ENCODE assay signal across 1 cellular context in the genomic region with DNA sequence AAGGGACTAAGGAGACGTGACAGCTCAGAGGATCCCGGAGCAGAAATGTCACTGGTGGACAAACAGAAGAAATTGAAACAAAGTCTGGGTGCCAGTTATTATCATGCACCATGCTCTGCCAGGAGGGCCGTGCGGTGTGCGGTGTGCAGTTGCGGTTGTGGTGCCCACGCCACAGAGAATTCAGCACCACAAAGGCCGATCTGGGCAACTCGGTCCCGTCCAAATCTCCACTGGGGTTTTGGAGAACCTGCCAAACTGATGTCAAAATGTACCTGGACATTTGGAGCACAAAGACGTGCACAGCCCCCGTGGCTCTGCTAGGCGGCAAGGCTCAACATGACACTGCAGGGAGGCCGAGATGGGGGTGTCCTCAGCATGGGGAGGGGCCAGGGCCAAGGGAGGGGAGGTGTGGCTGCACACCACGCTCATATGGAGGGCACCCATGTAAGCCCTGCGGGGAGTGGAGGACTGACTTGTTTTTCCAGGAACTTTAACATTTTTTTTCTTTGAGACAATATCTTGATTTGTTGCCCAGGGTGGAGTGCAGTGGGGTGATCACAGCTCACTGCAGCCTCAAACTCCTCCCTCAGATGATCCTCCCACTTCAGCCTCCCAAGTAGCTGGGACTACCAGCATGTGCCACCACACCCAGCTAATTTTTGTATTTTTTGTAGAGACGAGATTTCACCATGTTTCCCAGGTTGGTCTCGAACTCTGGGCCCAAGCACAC.
TF ChIP-seq lines count a peak whose summit lies in the region.

No MANE protein-coding gene starts in this region.

TF ChIP-seq in K562, 482 proteins besides CTCF, POLR2A, EP300 and RAD21 (continued from another document and continues in another):
- TF ChIP-seq, protein P1, sequence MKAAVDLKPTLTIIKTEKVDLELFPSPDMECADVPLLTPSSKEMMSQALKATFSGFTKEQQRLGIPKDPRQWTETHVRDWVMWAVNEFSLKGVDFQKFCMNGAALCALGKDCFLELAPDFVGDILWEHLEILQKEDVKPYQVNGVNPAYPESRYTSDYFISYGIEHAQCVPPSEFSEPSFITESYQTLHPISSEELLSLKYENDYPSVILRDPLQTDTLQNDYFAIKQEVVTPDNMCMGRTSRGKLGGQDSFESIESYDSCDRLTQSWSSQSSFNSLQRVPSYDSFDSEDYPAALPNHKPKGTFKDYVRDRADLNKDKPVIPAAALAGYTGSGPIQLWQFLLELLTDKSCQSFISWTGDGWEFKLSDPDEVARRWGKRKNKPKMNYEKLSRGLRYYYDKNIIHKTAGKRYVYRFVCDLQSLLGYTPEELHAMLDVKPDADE (conservative IDR thresholded peaks at IDR 0.05; ENCODE audit: control insufficient read depth, low read depth, low read length): peak; percentile 46; the same call in 1 of the 2 replicates
- TF ChIP-seq, protein P2, sequence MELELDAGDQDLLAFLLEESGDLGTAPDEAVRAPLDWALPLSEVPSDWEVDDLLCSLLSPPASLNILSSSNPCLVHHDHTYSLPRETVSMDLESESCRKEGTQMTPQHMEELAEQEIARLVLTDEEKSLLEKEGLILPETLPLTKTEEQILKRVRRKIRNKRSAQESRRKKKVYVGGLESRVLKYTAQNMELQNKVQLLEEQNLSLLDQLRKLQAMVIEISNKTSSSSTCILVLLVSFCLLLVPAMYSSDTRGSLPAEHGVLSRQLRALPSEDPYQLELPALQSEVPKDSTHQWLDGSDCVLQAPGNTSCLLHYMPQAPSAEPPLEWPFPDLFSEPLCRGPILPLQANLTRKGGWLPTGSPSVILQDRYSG (tag; conservative IDR thresholded peaks at IDR 0.05; ENCODE audit: low read depth): peak; percentile 79
- TF ChIP-seq ZNF384 (IDR thresholded peaks at IDR 0.05; ENCODE audit: low read depth, low read length) (peak; percentile 94), ZSCAN32 (CRISPR knock-in tag; IDR thresholded peaks at IDR 0.05) (0 out of 2 replicates have a peak, but pooled peaks have one; percentile 21), ZNF41 (CRISPR knock-in tag; conservative IDR thresholded peaks at IDR 0.05) (peak; percentile 70; the same call in 1 of the 2 replicates), NFXL1 (CRISPR knock-in tag; IDR thresholded peaks at IDR 0.05) (peak; percentile 72; the same call in 1 of the 2 replicates), POLR2G (IDR thresholded peaks at IDR 0.05; ENCODE audit: low read depth, low read length) (0 out of 2 replicates have a peak, but pooled peaks have one; percentile 28), ZNF586 (CRISPR knock-in tag; conservative IDR thresholded peaks at IDR 0.05) (no peak), JUND (IDR thresholded peaks at IDR 0.05; ENCODE audit: borderline replicate concordance, low read depth, low read length) (peak; percentile 79), JUND (tag; IDR thresholded peaks at IDR 0.05; ENCODE audit: borderline replicate concordance, low read depth, low read length) (peak; percentile 78; the same call in 2 of the 3 replicates), RAD51 (IDR thresholded peaks at IDR 0.05; ENCODE audit: borderline replicate concordance, low read depth) (no peak), HMG20A (CRISPR knock-in tag; conservative IDR thresholded peaks at IDR 0.05) (no peak), NFE2 (IDR thresholded peaks at IDR 0.05; ENCODE audit: low read depth) (peak; percentile 67), BCOR (IDR thresholded peaks at IDR 0.05) (peak; percentile 88), ZNF764 (CRISPR knock-in tag; IDR thresholded peaks at IDR 0.05; ENCODE audit: low read depth) (peak; percentile 60; the same call in 1 of the 2 replicates), CBX3 (IDR thresholded peaks at IDR 0.05; ENCODE audit: borderline replicate concordance in 1 of 2, low read length in 2 of 2) (peak in 1 of 2 experiments; percentile 77; a peak in 1 of 3 replicates), HCFC1 (IDR thresholded peaks at IDR 0.05; ENCODE audit: low read depth, low read length) (peak; percentile 45), GABPB2 (CRISPR knock-in tag; conservative IDR thresholded peaks at IDR 0.05) (0 out of 2 replicates have a peak, but pooled peaks have one; percentile 36), MAFK (IDR thresholded peaks at IDR 0.05; ENCODE audit: low read length) (peak; percentile 47; the same call in 1 of the 2 replicates), ZFP36 (IDR thresholded peaks at IDR 0.05; ENCODE audit: low read depth, low read length, partially characterized antibody) (peak; percentile 22), HMGN3 (IDR thresholded peaks at IDR 0.05; ENCODE audit: borderline replicate concordance, extremely low read depth, insufficient read length, low read depth, low read length) (peak; percentile 90), ARHGAP35 (IDR thresholded peaks at IDR 0.05; ENCODE audit: partially characterized antibody) (peak; percentile 74), XRCC4 (IDR thresholded peaks at IDR 0.05; ENCODE audit: extremely low read depth, insufficient read depth, insufficient read length) (no peak), CC2D1A (IDR thresholded peaks at IDR 0.05) (peak; percentile 71; the same call in 1 of the 2 replicates), THRAP3 (IDR thresholded peaks at IDR 0.05; ENCODE audit: borderline replicate concordance) (no peak), RBBP5 (IDR thresholded peaks at IDR 0.05; ENCODE audit: borderline replicate concordance, insufficient read depth, low read length, poor library complexity, severe bottlenecking) (peak; percentile 57), CCNT2 (IDR thresholded peaks at IDR 0.05; ENCODE audit: borderline replicate concordance, extremely low read depth, insufficient read length, low read depth, low read length) (peak; percentile 45), MEIS2 (IDR thresholded peaks at IDR 0.05; ENCODE audit: partially characterized antibody) (peak; percentile 94), TRIM28 (IDR thresholded peaks at IDR 0.05) (peak; percentile 91), HDAC6 (IDR thresholded peaks at IDR 0.05; ENCODE audit: low read depth, low read length) (0 out of 2 replicates have a peak, but pooled peaks have one; percentile 40), MYC (IDR thresholded peaks at IDR 0.05; ENCODE audit: low read depth, low read length) (peak; percentile 87), MYC (CRISPR knock-in tag; IDR thresholded peaks at IDR 0.05; ENCODE audit: borderline replicate concordance, low read depth) (peak; percentile 19; the same call in 1 of the 2 replicates), SREBF2 (CRISPR knock-in tag; IDR thresholded peaks at IDR 0.05) (no peak)
- TF ChIP-seq, protein P3, sequence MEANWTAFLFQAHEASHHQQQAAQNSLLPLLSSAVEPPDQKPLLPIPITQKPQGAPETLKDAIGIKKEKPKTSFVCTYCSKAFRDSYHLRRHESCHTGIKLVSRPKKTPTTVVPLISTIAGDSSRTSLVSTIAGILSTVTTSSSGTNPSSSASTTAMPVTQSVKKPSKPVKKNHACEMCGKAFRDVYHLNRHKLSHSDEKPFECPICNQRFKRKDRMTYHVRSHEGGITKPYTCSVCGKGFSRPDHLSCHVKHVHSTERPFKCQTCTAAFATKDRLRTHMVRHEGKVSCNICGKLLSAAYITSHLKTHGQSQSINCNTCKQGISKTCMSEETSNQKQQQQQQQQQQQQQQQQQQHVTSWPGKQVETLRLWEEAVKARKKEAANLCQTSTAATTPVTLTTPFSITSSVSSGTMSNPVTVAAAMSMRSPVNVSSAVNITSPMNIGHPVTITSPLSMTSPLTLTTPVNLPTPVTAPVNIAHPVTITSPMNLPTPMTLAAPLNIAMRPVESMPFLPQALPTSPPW (CRISPR knock-in tag; IDR thresholded peaks at IDR 0.05): peak; percentile 78
- TF ChIP-seq, protein P4, sequence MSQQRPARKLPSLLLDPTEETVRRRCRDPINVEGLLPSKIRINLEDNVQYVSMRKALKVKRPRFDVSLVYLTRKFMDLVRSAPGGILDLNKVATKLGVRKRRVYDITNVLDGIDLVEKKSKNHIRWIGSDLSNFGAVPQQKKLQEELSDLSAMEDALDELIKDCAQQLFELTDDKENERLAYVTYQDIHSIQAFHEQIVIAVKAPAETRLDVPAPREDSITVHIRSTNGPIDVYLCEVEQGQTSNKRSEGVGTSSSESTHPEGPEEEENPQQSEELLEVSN (IDR thresholded peaks at IDR 0.05; ENCODE audit: borderline replicate concordance in 1 of 2, extremely low read depth in 1 of 2, insufficient read depth in 1 of 2, insufficient read length in 1 of 2, low read depth in 1 of 2, low read length in 1 of 2, poor library complexity in 1 of 2, severe bottlenecking in 1 of 2): peak; percentile 83 to 85
- TF ChIP-seq, protein P5, sequence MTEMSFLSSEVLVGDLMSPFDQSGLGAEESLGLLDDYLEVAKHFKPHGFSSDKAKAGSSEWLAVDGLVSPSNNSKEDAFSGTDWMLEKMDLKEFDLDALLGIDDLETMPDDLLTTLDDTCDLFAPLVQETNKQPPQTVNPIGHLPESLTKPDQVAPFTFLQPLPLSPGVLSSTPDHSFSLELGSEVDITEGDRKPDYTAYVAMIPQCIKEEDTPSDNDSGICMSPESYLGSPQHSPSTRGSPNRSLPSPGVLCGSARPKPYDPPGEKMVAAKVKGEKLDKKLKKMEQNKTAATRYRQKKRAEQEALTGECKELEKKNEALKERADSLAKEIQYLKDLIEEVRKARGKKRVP (CRISPR knock-in tag; IDR thresholded peaks at IDR 0.05): peak; percentile 56; the same call in 1 of the 2 replicates
- TF ChIP-seq, protein P6, sequence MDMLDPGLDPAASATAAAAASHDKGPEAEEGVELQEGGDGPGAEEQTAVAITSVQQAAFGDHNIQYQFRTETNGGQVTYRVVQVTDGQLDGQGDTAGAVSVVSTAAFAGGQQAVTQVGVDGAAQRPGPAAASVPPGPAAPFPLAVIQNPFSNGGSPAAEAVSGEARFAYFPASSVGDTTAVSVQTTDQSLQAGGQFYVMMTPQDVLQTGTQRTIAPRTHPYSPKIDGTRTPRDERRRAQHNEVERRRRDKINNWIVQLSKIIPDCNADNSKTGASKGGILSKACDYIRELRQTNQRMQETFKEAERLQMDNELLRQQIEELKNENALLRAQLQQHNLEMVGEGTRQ (CRISPR knock-in tag; IDR thresholded peaks at IDR 0.05): 0 out of 2 replicates have a peak, but pooled peaks have one; percentile 25
- TF ChIP-seq, protein P7, sequence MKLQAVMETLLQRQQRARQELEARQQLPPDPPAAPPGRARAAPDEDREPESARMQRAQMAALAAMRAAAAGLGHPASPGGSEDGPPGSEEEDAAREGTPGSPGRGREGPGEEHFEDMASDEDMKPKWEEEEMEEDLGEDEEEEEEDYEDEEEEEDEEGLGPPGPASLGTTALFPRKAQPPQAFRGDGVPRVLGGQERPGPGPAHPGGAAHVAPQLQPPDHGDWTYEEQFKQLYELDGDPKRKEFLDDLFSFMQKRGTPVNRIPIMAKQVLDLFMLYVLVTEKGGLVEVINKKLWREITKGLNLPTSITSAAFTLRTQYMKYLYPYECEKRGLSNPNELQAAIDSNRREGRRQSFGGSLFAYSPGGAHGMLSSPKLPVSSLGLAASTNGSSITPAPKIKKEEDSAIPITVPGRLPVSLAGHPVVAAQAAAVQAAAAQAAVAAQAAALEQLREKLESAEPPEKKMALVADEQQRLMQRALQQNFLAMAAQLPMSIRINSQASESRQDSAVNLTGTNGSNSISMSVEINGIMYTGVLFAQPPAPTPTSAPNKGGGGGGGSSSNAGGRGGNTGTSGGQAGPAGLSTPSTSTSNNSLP (IDR thresholded peaks at IDR 0.05; ENCODE audit: borderline replicate concordance, low read depth, low read length): 0 out of 2 replicates have a peak, but pooled peaks have one; percentile 12
- TF ChIP-seq, protein P8, sequence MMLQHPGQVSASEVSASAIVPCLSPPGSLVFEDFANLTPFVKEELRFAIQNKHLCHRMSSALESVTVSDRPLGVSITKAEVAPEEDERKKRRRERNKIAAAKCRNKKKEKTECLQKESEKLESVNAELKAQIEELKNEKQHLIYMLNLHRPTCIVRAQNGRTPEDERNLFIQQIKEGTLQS (IDR thresholded peaks at IDR 0.05): no peak
- TF ChIP-seq, protein P8 (CRISPR knock-in tag; conservative IDR thresholded peaks at IDR 0.05): 0 out of 2 replicates have a peak, but pooled peaks have one; percentile 41
- TF ChIP-seq, protein P9, sequence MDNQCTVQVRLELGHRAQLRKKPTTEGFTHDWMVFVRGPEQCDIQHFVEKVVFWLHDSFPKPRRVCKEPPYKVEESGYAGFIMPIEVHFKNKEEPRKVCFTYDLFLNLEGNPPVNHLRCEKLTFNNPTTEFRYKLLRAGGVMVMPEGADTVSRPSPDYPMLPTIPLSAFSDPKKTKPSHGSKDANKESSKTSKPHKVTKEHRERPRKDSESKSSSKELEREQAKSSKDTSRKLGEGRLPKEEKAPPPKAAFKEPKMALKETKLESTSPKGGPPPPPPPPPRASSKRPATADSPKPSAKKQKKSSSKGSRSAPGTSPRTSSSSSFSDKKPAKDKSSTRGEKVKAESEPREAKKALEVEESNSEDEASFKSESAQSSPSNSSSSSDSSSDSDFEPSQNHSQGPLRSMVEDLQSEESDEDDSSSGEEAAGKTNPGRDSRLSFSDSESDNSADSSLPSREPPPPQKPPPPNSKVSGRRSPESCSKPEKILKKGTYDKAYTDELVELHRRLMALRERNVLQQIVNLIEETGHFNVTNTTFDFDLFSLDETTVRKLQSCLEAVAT (IDR thresholded peaks at IDR 0.05): peak; percentile 71 to 84; a peak in 3 of 4 replicates
- TF ChIP-seq, protein P10, sequence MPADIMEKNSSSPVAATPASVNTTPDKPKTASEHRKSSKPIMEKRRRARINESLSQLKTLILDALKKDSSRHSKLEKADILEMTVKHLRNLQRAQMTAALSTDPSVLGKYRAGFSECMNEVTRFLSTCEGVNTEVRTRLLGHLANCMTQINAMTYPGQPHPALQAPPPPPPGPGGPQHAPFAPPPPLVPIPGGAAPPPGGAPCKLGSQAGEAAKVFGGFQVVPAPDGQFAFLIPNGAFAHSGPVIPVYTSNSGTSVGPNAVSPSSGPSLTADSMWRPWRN (IDR thresholded peaks at IDR 0.05; ENCODE audit: low read depth): 0 out of 2 replicates have a peak, but pooled peaks have one; percentile 32
- TF ChIP-seq, protein P11, sequence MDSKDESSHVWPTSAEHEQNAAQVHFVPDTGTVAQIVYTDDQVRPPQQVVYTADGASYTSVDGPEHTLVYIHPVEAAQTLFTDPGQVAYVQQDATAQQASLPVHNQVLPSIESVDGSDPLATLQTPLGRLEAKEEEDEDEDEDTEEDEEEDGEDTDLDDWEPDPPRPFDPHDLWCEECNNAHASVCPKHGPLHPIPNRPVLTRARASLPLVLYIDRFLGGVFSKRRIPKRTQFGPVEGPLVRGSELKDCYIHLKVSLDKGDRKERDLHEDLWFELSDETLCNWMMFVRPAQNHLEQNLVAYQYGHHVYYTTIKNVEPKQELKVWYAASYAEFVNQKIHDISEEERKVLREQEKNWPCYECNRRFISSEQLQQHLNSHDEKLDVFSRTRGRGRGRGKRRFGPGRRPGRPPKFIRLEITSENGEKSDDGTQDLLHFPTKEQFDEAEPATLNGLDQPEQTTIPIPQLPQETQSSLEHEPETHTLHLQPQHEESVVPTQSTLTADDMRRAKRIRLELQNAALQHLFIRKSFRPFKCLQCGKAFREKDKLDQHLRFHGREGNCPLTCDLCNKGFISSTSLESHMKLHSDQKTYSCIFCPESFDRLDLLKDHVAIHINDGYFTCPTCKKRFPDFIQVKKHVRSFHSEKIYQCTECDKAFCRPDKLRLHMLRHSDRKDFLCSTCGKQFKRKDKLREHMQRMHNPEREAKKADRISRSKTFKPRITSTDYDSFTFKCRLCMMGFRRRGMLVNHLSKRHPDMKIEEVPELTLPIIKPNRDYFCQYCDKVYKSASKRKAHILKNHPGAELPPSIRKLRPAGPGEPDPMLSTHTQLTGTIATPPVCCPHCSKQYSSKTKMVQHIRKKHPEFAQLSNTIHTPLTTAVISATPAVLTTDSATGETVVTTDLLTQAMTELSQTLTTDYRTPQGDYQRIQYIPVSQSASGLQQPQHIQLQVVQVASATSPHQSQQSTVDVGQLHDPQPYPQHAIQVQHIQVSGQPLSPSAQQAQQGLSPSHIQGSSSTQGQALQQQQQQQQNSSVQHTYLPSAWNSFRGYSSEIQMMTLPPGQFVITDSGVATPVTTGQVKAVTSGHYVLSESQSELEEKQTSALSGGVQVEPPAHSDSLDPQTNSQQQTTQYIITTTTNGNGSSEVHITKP (IDR thresholded peaks at IDR 0.05; ENCODE audit: partially characterized antibody): peak; percentile 90
